Comparison of ENCODE assay signal across 19 cellular contexts in the genomic region with DNA sequence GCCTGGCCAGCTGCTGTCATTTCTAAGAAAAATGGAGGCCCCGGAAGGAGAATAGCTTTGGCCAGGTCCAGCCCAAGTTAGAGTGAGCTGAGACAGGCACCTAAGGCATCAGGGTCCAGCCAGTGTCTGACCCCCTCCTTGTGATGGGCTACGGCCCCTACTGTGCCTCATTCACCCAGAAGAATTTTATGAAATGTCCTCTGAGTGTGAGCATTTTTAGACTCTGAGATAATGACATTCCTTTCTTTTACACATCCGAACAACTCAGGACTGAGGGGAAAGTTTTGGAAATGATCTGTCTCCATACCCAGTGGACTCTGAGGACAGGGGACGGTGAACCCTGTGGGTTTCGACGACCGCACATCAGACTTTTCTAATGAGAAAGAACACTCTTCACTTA. TPM values are rescaled to one million over a fixed set of nuclear protein-coding genes. Genes with fewer than 3 reads are reported as not detected.
"Had no signal": no experiment of that assay in that cellular context is flagged by ENCODE, and none has a peak within 500 bp of the region (broad histone marks: within the 10 kb centered on the region; RNA-seq: fewer than 3 reads in every experiment).

No MANE protein-coding gene starts in this region.

- H3K4me3 ChIP-seq: esophagus muscularis mucosa, gastroesophageal sphincter, hepatocyte, pancreas, smooth muscle cell had no signal

- H3K27ac ChIP-seq: epithelial cell of prostate, esophagus muscularis mucosa, gastroesophageal sphincter, hepatocyte, pancreas had no signal

- ATAC-seq: effector memory CD8-positive, alpha-beta T cell; gastroesophageal sphincter; left colon; left ventricle myocardium superior; pancreas; right cardiac atrium had no signal

- DNase-seq: cortex of kidney; effector memory CD8-positive, alpha-beta T cell; glutamatergic neuron; left colon; left ventricle myocardium superior; mesendoderm; naive B cell; occipital lobe; pancreas; right cardiac atrium; stimulated activated CD4-positive, alpha-beta T cell treated with anti-CD3 and anti-CD28 coated beads, Interleukin-2, amount 100 ng/mL, for 48 hours; stimulated activated naive CD4-positive, alpha-beta T cell treated with Interleukin-2 at 50 U/mL for 16 hours had no signal

- H3K36me3 ChIP-seq: esophagus muscularis mucosa, gastroesophageal sphincter, pancreas had no signal

- H3K9me3 ChIP-seq: esophagus muscularis mucosa, gastroesophageal sphincter, pancreas had no signal

- H3K4me1 ChIP-seq: esophagus muscularis mucosa, gastroesophageal sphincter, pancreas had no signal

- H3K27me3 ChIP-seq: esophagus muscularis mucosa, gastroesophageal sphincter, pancreas had no signal

RNA-seq across cellular contexts. Expression of gene SLC24A4, which starts 50.4 kb away (rescaled TPM):
- total RNA-seq: kidney epithelial cell, progenitor cell of endocrine pancreas had no signal
- polyA plus RNA-seq: smooth muscle cell had no signal
